Comparison of ENCODE assay signal across 2 cellular contexts in genomic region chr15:98139337-98139736, GRCh38.
TF ChIP-seq lines count a peak whose summit lies in the region.

No MANE protein-coding gene starts in this region.

TF ChIP-seq in SK-N-SH treated with all-trans-retinoic acid at 6 μM for 48 hours, 23 proteins besides CTCF, POLR2A, EP300 and RAD21 (continued from another document):
- TF ChIP-seq TSHZ2 (CRISPR knock-in tag; IDR thresholded peaks at IDR 0.05) (no peak), ZNF565 (CRISPR knock-in tag; conservative IDR thresholded peaks at IDR 0.05; ENCODE audit: low read depth) (no peak), ZNF70 (CRISPR knock-in tag; IDR thresholded peaks at IDR 0.05) (no peak), POU6F1 (CRISPR knock-in tag; IDR thresholded peaks at IDR 0.05; ENCODE audit: borderline replicate concordance, low read depth) (no peak), TOX (CRISPR knock-in tag; IDR thresholded peaks at IDR 0.05; ENCODE audit: borderline replicate concordance) (no peak)

TF ChIP-seq in K562, 482 proteins besides CTCF, POLR2A, EP300 and RAD21 (continued from another document):
- TF ChIP-seq GTF3C2 (IDR thresholded peaks at IDR 0.05; ENCODE audit: borderline replicate concordance, extremely low read depth, insufficient read length) (no peak), ZBTB49 (CRISPR knock-in tag; IDR thresholded peaks at IDR 0.05; ENCODE audit: borderline replicate concordance) (no peak), U2AF1 (optimal IDR thresholded peaks at IDR 0.05; ENCODE audit: low read depth, low read length) (no peak), ATF6 (CRISPR knock-in tag; IDR thresholded peaks at IDR 0.05) (no peak), MXD1 (CRISPR knock-in tag; IDR thresholded peaks at IDR 0.05; ENCODE audit: borderline replicate concordance, poor library complexity, severe bottlenecking) (no peak)
